ENCODE assay signal across 10 cellular contexts in genomic region chr2:193584001-193584400, GRCh38.
DNase-seq lines count a peak whose midpoint lies in the region; ATAC-seq and TF ChIP-seq lines count a peak whose summit lies in the region.
"Had no signal": no experiment of that assay in that cellular context is flagged by ENCODE, and none has a peak within 500 bp of the region (broad histone marks: within the 10 kb centered on the region; RNA-seq: fewer than 3 reads in every experiment).

No MANE protein-coding gene starts in this region.

- H3K27ac Mint-ChIP-seq in natural killer cell = no peak overlapping the region

- no peak overlapping the region for H3K4me3 ChIP-seq in mucosa of descending colon

- H3K36me3 Mint-ChIP-seq in natural killer cell = peaks cover 7% of the 10 kb centered on the region
- H3K36me3 Mint-ChIP-seq: natural killer cell treated with Interleukin-12 subunit alpha and Interleukin-12 subunit beta and Interleukin-15 and Interleukin-18, amount 100 ng/mL, for 72 hours had no signal

- H3K9me3 ChIP-seq in mucosa of descending colon = no peaks in the 10 kb centered on the region

- no peak overlapping the region for H3K4me3 Mint-ChIP-seq in natural killer cell
- H3K4me3 Mint-ChIP-seq: natural killer cell treated with Interleukin-12 subunit alpha and Interleukin-12 subunit beta and Interleukin-15 and Interleukin-18, amount 100 ng/mL, for 72 hours had no signal

- peaks cover 3 to 5% of the 10 kb centered on the region in 2 donors for H3K9me3 Mint-ChIP-seq in natural killer cell

- in situ Hi-C loops in KBM-7 (cut with MboI; ENCODE audit: low pct_unique_long_range_greater_than_20kb, low sequenced_read_pairs) = no loop called here

- DNase-seq in KBM-7 (peak; percentile 11), astrocyte of the hippocampus (ENCODE audit: low read depth, low spot score) (peak; percentile 22), mucosa of descending colon (peak in 1 of 3 donors; percentile 15), natural killer cell (no peak), GOT3 (lab: John Stamatoyannopoulos, UW) (no peak), NOMO-1 (lab: John Stamatoyannopoulos, UW; ENCODE audit: unreplicated experiment in 2 of 2) (no peak)

- intact Hi-C loops in mucosa of descending colon (cut with DNase I, micrococcal nuclease) (no loop called here), natural killer cell (cut with micrococcal nuclease) (no loop called here)

- ATAC-seq in GM18511 (IDR thresholded peaks at IDR 0.05; ENCODE audit: unreplicated experiment) (peak; percentile 22), mucosa of descending colon (peak; percentile 44), HG03520 (IDR thresholded peaks at IDR 0.05; ENCODE audit: unreplicated experiment) (no peak), natural killer cell (no peak)
- ATAC-seq: natural killer cell treated with Interleukin-12 subunit alpha and Interleukin-12 subunit beta and Interleukin-15 and Interleukin-18, amount 100 ng/mL, for 72 hours; Panc1 had no signal

- TF ChIP-seq CTCF in mucosa of descending colon (IDR thresholded peaks at IDR 0.05) = no peak
- TF ChIP-seq CTCF in natural killer cell (IDR thresholded peaks at IDR 0.05) = no peak

- no peaks in the 10 kb centered on the region for H3K36me3 ChIP-seq in mucosa of descending colon (ENCODE audit: low read depth)

- H3K4me1 Mint-ChIP-seq in natural killer cell = no peaks in the 10 kb centered on the region

- no peaks in the 10 kb centered on the region for H3K27me3 Mint-ChIP-seq in natural killer cell (ENCODE audit: low read depth in 2 of 2)
- H3K27me3 Mint-ChIP-seq: natural killer cell treated with Interleukin-12 subunit alpha and Interleukin-12 subunit beta and Interleukin-15 and Interleukin-18, amount 100 ng/mL, for 72 hours had no signal

- no peaks in the 10 kb centered on the region for H3K4me1 ChIP-seq in mucosa of descending colon (ENCODE audit: low read depth)

Comparison
In these comparisons a context has a peak if more than half of its experiments do, and no peak if none do; other contexts are left out.
1. ATAC-seq: peak in GM18511 (single experiment) and mucosa of descending colon (single experiment); none in HG03520 (single experiment) and natural killer cell (0 of 3).
2. DNase-seq: peak in KBM-7 (single experiment) and astrocyte of the hippocampus (single experiment); none in natural killer cell (single experiment), GOT3 (single experiment) and NOMO-1 (0 of 2).